In genomic region chr9:97943308-97943855, GRCh38 we compare ENCODE assay signal across 19 cellular contexts. TPM values are rescaled to one million over a fixed set of nuclear protein-coding genes. Genes with fewer than 3 reads are reported as not detected.
"Had no signal": no experiment of that assay in that cellular context is flagged by ENCODE, and none has a peak within 500 bp of the region (broad histone marks: within the 10 kb centered on the region; RNA-seq: fewer than 3 reads in every experiment).

No MANE protein-coding gene starts in this region.

- H3K36me3 ChIP-seq: esophagus muscularis mucosa, gastrocnemius medialis, heart right ventricle, sigmoid colon had no signal

- ATAC-seq: gastrocnemius medialis, heart right ventricle had no signal

- H3K4me1 ChIP-seq: esophagus muscularis mucosa, gastrocnemius medialis, heart right ventricle, sigmoid colon had no signal

- H3K9me3 ChIP-seq: esophagus muscularis mucosa, gastrocnemius medialis, heart right ventricle, sigmoid colon had no signal

- H3K27ac ChIP-seq: esophagus muscularis mucosa, gastrocnemius medialis, heart right ventricle, sigmoid colon, skin epidermis had no signal

- DNase-seq: effector memory CD4-positive, alpha-beta T cell; gastrocnemius medialis; heart right ventricle; hypothalamus; kidney glomerular epithelial cell; mesendoderm; naive B cell; sigmoid colon; stimulated activated naive CD4-positive, alpha-beta T cell treated with Interleukin-2 at 50 U/mL for 16 hours; trophoblast cell had no signal

- H3K27me3 ChIP-seq: gastrocnemius medialis, sigmoid colon had no signal

- FAIRE-seq: endometrium, islet of Langerhans had no signal

- H3K4me3 ChIP-seq: esophagus muscularis mucosa, gastrocnemius medialis, heart right ventricle, sigmoid colon, skin epidermis had no signal

RNA-seq across cellular contexts. Expression of gene HEMGN, which starts 5.4 kb away (rescaled TPM):
- total RNA-seq: fibroblast of villous mesenchyme, lung microvascular endothelial cell, osteoblast, pulmonary artery endothelial cell, sigmoid colon had no signal
- polyA plus RNA-seq: heart right ventricle, urinary bladder had no signal
